Comparison of ENCODE assay signal across 9 cellular contexts in genomic region chr20:2108987-2109386, GRCh38. TPM values are rescaled to one million over a fixed set of nuclear protein-coding genes. Genes with fewer than 3 reads are reported as not detected.
DNase-seq lines count a peak whose midpoint lies in the region; ATAC-seq and TF ChIP-seq lines count a peak whose summit lies in the region.
"Had no signal": no experiment of that assay in that cellular context is flagged by ENCODE, and none has a peak within 500 bp of the region (broad histone marks: within the 10 kb centered on the region; RNA-seq: fewer than 3 reads in every experiment).

No MANE protein-coding gene starts in this region.

- H3K27me3 Mint-ChIP-seq in MCF 10A (ENCODE audit: insufficient read depth, unreplicated experiment) (no peaks in the 10 kb centered on the region), brain (no peaks in the 10 kb centered on the region)

- H3K9me3 Mint-ChIP-seq in MCF 10A (ENCODE audit: unreplicated experiment) (no peaks in the 10 kb centered on the region), brain (no peaks in the 10 kb centered on the region)

- H3K36me3 Mint-ChIP-seq in MCF 10A (ENCODE audit: insufficient read depth, unreplicated experiment), result peaks cover 27% of the 10 kb centered on the region
- H3K36me3 Mint-ChIP-seq in brain, result peaks cover 19% of the 10 kb centered on the region

- peak overlapping the region; percentile 0 for H3K4me3 Mint-ChIP-seq in MCF 10A (ENCODE audit: unreplicated experiment)
- H3K4me3 Mint-ChIP-seq in brain, result peak overlapping the region in 3 of 5 experiments; percentile 2 to 64 (median 40)

- H3K9me3 ChIP-seq in breast epithelium (no peaks in the 10 kb centered on the region), uterus (no peaks in the 10 kb centered on the region)

- BruUV-seq in MCF 10A (replicated peaks; lab: Mats Ljungman, UMichigan), result no TSS peak

- POLR2A ChIA-PET in MCF 10A (lab: Yijun Ruan, JAX), result interaction anchor here (0.8 to 3.0 kb wide), 13 partner anchors 10 to 174 kb away, joined by 3 to 13 read pairs (median 3); no protein-coding TSS in a partner anchor

- H3K27ac Mint-ChIP-seq in MCF 10A (ENCODE audit: low read depth, unreplicated experiment), result peak overlapping the region; percentile 10
- H3K27ac Mint-ChIP-seq in brain, result peak overlapping the region in 2 of 5 experiments; percentile 15 to 60

- H3K36me3 ChIP-seq in breast epithelium (no peaks in the 10 kb centered on the region), kidney epithelial cell (ENCODE audit: control insufficient read depth, insufficient read depth, low read length) (no peaks in the 10 kb centered on the region), uterus (no peaks in the 10 kb centered on the region)

- H3K27ac ChIP-seq in breast epithelium, result peak overlapping the region in 1 of 2 donors; percentile 17
- peak overlapping the region; percentile 53 to 65 for H3K27ac ChIP-seq in uterus

- DNase-seq in MCF 10A (ENCODE audit: unreplicated experiment) (peak; percentile 82), breast epithelium (ENCODE audit: low spot score in 2 of 2) (no peak), kidney epithelial cell (ENCODE audit: low read depth) (peak; percentile 69), uterus (peak in 1 of 2 donors; percentile 44), Ammon's horn (ENCODE audit: low spot score) (no peak), DMS79 (lab: John Stamatoyannopoulos, UW) (no peak)
- DNase-seq: NCI-H2029 treated with DMSO at 0.1 percent for 48 hours had no signal

- TF ChIP-seq CTCF in MCF 10A (IDR thresholded peaks at IDR 0.05; ENCODE audit: unreplicated experiment), result no peak
- TF ChIP-seq CTCF in breast epithelium (IDR thresholded peaks at IDR 0.05), result no peak
- TF ChIP-seq CTCF in brain (conservative IDR thresholded peaks at IDR 0.05), result no peak
- TF ChIP-seq CTCF in kidney epithelial cell (IDR thresholded peaks at IDR 0.05; ENCODE audit: insufficient read depth, low read length, poor library complexity, severe bottlenecking), result no peak
- TF ChIP-seq CTCF in uterus (IDR thresholded peaks at IDR 0.05), result no peak

- intact Hi-C loops in MCF 10A (cut with micrococcal nuclease) (loop anchor here (5.0 to 10.0 kb wide), 3 partner anchors 46 to 634 kb away; no protein-coding TSS in a partner anchor), breast epithelium (cut with DNase I; ENCODE audit: low total_unique reads) (no loop called here), uterus (cut with DNase I; ENCODE audit: low total_unique reads) (no loop called here)

- TF ChIP-seq POLR2A in breast epithelium (IDR thresholded peaks at IDR 0.05), result no peak
- no peak for TF ChIP-seq POLR2A in uterus (IDR thresholded peaks at IDR 0.05)

- H3K4me1 ChIP-seq in breast epithelium (peaks cover 0 to 21% of the 10 kb centered on the region in 2 donors), uterus (peaks cover 11 to 36% of the 10 kb centered on the region in 2 donors)

- no peaks in the 10 kb centered on the region for H3K27me3 ChIP-seq in breast epithelium
- H3K27me3 ChIP-seq in kidney epithelial cell (ENCODE audit: control insufficient read depth, insufficient read depth, low read length), result no peaks in the 10 kb centered on the region
- H3K27me3 ChIP-seq in uterus, result no peaks in the 10 kb centered on the region

- ATAC-seq in HG02884 (IDR thresholded peaks at IDR 0.05; ENCODE audit: unreplicated experiment), result no peak

- no peak overlapping the region for H3K4me3 ChIP-seq in breast epithelium
- no peak overlapping the region for H3K4me3 ChIP-seq in kidney epithelial cell (ENCODE audit: low read depth, low read length)
- no peak overlapping the region for H3K4me3 ChIP-seq in uterus

- CTCF ChIA-PET in MCF 10A (lab: Yijun Ruan, JAX), result interaction anchor here (0.6 to 2.5 kb wide), 4 partner anchors 14 to 64 kb away, joined by 3 to 9 read pairs (median 3); no protein-coding TSS in a partner anchor

- H3K4me1 Mint-ChIP-seq in MCF 10A (ENCODE audit: insufficient read depth, unreplicated experiment) (peaks cover 53% of the 10 kb centered on the region), brain (peaks cover 98% of the 10 kb centered on the region)

RNA-seq across cellular contexts. Expression of gene STK35, which starts 7.4 kb away (rescaled TPM):
- 18.2 and 21.3 TPM in 2 replicates for total RNA-seq in MCF 10A (2022)
- total RNA-seq in breast epithelium, result 10 to 100 TPM; 15.2 to 26.3 (median 16.7) TPM
- polyA plus RNA-seq in brain (ENCODE audit: insufficient read depth, low read depth, low replicate concordance), result 11.4 TPM
- total RNA-seq in kidney epithelial cell, result 18.0 and 19.4 TPM in 2 replicates
- 10 to 100 TPM; 10.2 to 28.0 (median 17.5) TPM for total RNA-seq in uterus

Comparison
In these comparisons a context has a peak if more than half of its experiments do, and no peak if none do; other contexts are left out.
1. DNase-seq: peak in MCF 10A (single experiment) and kidney epithelial cell (single experiment); none in breast epithelium (0 of 2), Ammon's horn (single experiment) and DMS79 (single experiment).